Comparison of ENCODE assay signal across 9 cellular contexts in the genomic region with DNA sequence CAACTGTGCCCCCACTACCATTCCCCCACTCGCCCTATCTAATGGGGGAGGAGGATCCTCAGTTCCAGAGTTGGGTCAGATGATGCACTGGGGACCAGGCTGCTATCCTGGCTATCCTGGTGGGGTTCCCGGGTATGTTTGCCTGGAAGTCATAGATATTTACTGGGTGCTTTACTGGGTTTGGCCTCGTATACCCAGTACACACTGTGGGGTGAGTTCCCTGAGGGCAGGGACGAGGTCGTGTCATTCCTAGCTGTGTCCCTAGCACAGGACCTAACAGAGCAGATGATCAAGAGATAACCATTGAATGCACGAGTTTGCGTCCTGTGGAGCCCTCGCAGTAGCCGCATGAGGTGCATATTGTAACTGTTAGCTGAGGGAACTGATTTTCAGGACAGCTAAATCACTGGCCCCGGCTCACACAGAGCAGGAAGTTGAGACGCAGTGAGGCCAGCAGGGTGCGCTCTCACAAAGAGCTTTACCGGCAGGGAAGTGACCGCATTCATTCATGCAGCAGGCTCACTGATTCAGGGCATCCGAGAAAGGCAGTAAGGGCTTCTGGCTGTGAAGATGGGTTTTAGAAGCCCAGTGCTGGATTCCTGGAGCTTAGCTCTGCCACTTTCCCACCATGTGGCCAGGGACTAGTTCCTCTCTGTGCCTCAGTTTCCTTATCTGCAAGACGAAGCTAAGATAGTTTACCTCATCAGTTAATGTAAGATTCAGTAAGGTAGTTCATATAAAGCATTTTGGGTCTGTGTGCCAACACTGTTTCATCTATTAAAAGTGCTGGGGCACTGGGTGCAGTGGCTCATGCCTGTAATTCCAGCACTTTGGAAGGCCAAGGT. TPM values are rescaled to one million over a fixed set of nuclear protein-coding genes. Genes with fewer than 3 reads are reported as not detected.
DNase-seq lines count a peak whose midpoint lies in the region; ATAC-seq and TF ChIP-seq lines count a peak whose summit lies in the region.
"Had no signal": no experiment of that assay in that cellular context is flagged by ENCODE, and none has a peak within 500 bp of the region (broad histone marks: within the 10 kb centered on the region; RNA-seq: fewer than 3 reads in every experiment).

No MANE protein-coding gene starts in this region.

- no peak overlapping the region for H3K27ac ChIP-seq in 22Rv1
- no peak overlapping the region for H3K27ac ChIP-seq in SJSA1
- H3K27ac ChIP-seq in hepatocyte = no peak overlapping the region

- TF ChIP-seq CTCF in 22Rv1 (IDR thresholded peaks at IDR 0.05) (peak; percentile 87), hepatocyte (IDR thresholded peaks at IDR 0.05; ENCODE audit: poor library complexity) (peak; percentile 58)

- no peaks in the 10 kb centered on the region for H3K9me2 ChIP-seq in hepatocyte (replicated peaks; ENCODE audit: insufficient read depth)

- no peak overlapping the region for H3K4me3 ChIP-seq in SJSA1
- no peak overlapping the region for H3K4me3 ChIP-seq in hepatocyte

- 60% methylated on average over 16 of the region's 16 CpGs for WGBS in hepatocyte (ENCODE audit: low lambda C conversion rate, missing lambda C conversion rate)

- no peak overlapping the region for H3K4me2 ChIP-seq in hepatocyte

- peak; percentile 49 for ATAC-seq in GM18873 (IDR thresholded peaks at IDR 0.05; ENCODE audit: low FRiP score, unreplicated experiment)
- ATAC-seq in GM21367 (IDR thresholded peaks at IDR 0.05; ENCODE audit: unreplicated experiment) = no peak
- ATAC-seq in GM19328 (IDR thresholded peaks at IDR 0.05; ENCODE audit: unreplicated experiment) = no peak

- H2AFZ ChIP-seq in hepatocyte = no peak overlapping the region

- H3K4me1 ChIP-seq in SJSA1 (replicated peaks) = peaks cover 3% of the 10 kb centered on the region
- peaks cover 2% of the 10 kb centered on the region for H3K4me1 ChIP-seq in hepatocyte (ENCODE audit: insufficient read depth)

- peaks cover 47% of the 10 kb centered on the region for H3K36me3 ChIP-seq in SJSA1
- H3K36me3 ChIP-seq in hepatocyte (replicated peaks; ENCODE audit: insufficient read depth, low read depth) = no peaks in the 10 kb centered on the region

- H4K20me1 ChIP-seq in hepatocyte (ENCODE audit: insufficient read depth, poor library complexity, severe bottlenecking) = no peaks in the 10 kb centered on the region

- no peaks in the 10 kb centered on the region for H3K27me3 ChIP-seq in SJSA1 (replicated peaks)
- no peaks in the 10 kb centered on the region for H3K27me3 ChIP-seq in hepatocyte

- DNase-seq in SJSA1 (ENCODE audit: low read depth in 1 of 2, low spot score in 2 of 2) (peak; percentile 19 to 67), hepatocyte (ENCODE audit: low spot score) (peak; percentile 79)
- peak; percentile 68 for DNase-seq in activated naive CD4-positive, alpha-beta T cell treated with anti-CD3 and anti-CD28 coated beads, Interleukin-2, amount 50 U/mL, for 16 hours
- DNase-seq in stimulated activated CD4-positive, alpha-beta T cell treated with anti-CD3 and anti-CD28 coated beads, Interleukin-2, amount 100 ng/mL, for 4 hours (ENCODE audit: low read depth) = peak; percentile 39

- H3K79me2 ChIP-seq in hepatocyte = peaks cover 36% of the 10 kb centered on the region

- H3K9me3 ChIP-seq in SJSA1 (replicated peaks) (no peaks in the 10 kb centered on the region), hepatocyte (ENCODE audit: low read depth) (no peaks in the 10 kb centered on the region)

RNA-seq across cellular contexts. Expression of gene RUVBL2, which starts 6.0 kb away (rescaled TPM):
- 238 and 322 TPM in 2 replicates for total RNA-seq in SJSA1 (2014; rRNA removed; shearing (Covaris generic))
- 62.9 and 72.1 TPM in 2 replicates for total RNA-seq in hepatocyte
- polyA plus RNA-seq in hepatocyte = 79.6 and 84.9 TPM in 2 replicates

RNA-seq across cellular contexts. Expression of gene GYS1, which starts 6.6 kb away (rescaled TPM):
- 19.5 and 38.2 TPM in 2 replicates for total RNA-seq in SJSA1 (2014; rRNA removed; shearing (Covaris generic))
- 29.2 and 37.4 TPM in 2 replicates for total RNA-seq in hepatocyte
- polyA plus RNA-seq in hepatocyte = 45.9 and 54.8 TPM in 2 replicates

RNA-seq across cellular contexts. Expression of gene LHB, which starts 17.2 kb away (rescaled TPM):
- 0.34 TPM in 1 of 2 replicates, not detected in the other for total RNA-seq in SJSA1 (2014; rRNA removed; shearing (Covaris generic))
- total RNA-seq in hepatocyte = not detected in 2 replicates
- polyA plus RNA-seq in hepatocyte = not detected in 2 replicates
- total RNA-seq: mononuclear cell had no signal

RNA-seq across cellular contexts. Expression of gene CGB3, which starts 24.4 kb away (rescaled TPM):
- total RNA-seq in SJSA1 (2014; rRNA removed; shearing (Covaris generic)) = not detected in 2 replicates
- 1.1 TPM in 1 of 2 replicates, not detected in the other for total RNA-seq in hepatocyte
- polyA plus RNA-seq in hepatocyte = not detected in 2 replicates
- total RNA-seq: mononuclear cell had no signal

RNA-seq across cellular contexts. Expression of gene CGB2, which starts 32.0 kb away (rescaled TPM):
- total RNA-seq in SJSA1 (2014; rRNA removed; shearing (Covaris generic)) = not detected in 2 replicates
- not detected in 2 replicates for total RNA-seq in hepatocyte
- not detected in 2 replicates for polyA plus RNA-seq in hepatocyte
- total RNA-seq: mononuclear cell had no signal
